10 cellular contexts compared by ENCODE assay signal in genomic region chrX:38375888-38376287, GRCh38. TPM values are rescaled to one million over a fixed set of nuclear protein-coding genes. Genes with fewer than 3 reads are reported as not detected.
DNase-seq lines count a peak whose midpoint lies in the region; ATAC-seq and TF ChIP-seq lines count a peak whose summit lies in the region.
"Had no signal": no experiment of that assay in that cellular context is flagged by ENCODE, and none has a peak within 500 bp of the region (broad histone marks: within the 10 kb centered on the region; RNA-seq: fewer than 3 reads in every experiment).

No MANE protein-coding gene starts in this region.

- H3K4me1 Mint-ChIP-seq in activated CD4-positive, alpha-beta T cell treated with anti-CD3 and anti-CD28 coated beads, Interleukin-2, amount 10 ng/mL, durations not matched to agents 24 days and 14 days: no peaks in the 10 kb centered on the region
- H3K4me1 Mint-ChIP-seq: immature natural killer cell had no signal

- no peak overlapping the region for H3K4me3 Mint-ChIP-seq in activated CD4-positive, alpha-beta T cell treated with anti-CD3 and anti-CD28 coated beads, Interleukin-2, amount 10 ng/mL, durations not matched to agents 24 days and 14 days
- H3K4me3 Mint-ChIP-seq: immature natural killer cell had no signal

- no peaks in the 10 kb centered on the region for H3K9me3 ChIP-seq in liver (ENCODE audit: control insufficient read depth in 4 of 4, low read length in 3 of 4)

- no peaks in the 10 kb centered on the region for H3K36me3 ChIP-seq in liver (ENCODE audit: control insufficient read depth in 4 of 4, insufficient read depth in 3 of 4, low read depth in 1 of 4, low read length in 3 of 4)

- H3K27me3 ChIP-seq in liver (ENCODE audit: control insufficient read depth in 4 of 4, insufficient read depth in 4 of 4, low read length in 3 of 4): no peaks in the 10 kb centered on the region

- TF ChIP-seq CTCF in VCaP (conservative IDR thresholded peaks at IDR 0.05) (peak; percentile 73), liver (IDR thresholded peaks at IDR 0.05; ENCODE audit: low read depth, low read length, missing input control) (peak; percentile 35)

- TF ChIP-seq RAD21 in liver (IDR thresholded peaks at IDR 0.05): peak; percentile 39 to 68

- H3K36me3 Mint-ChIP-seq in activated CD4-positive, alpha-beta T cell treated with anti-CD3 and anti-CD28 coated beads, Interleukin-2, amount 10 ng/mL, durations not matched to agents 24 days and 14 days (ENCODE audit: low read depth): no peaks in the 10 kb centered on the region
- H3K36me3 Mint-ChIP-seq: immature natural killer cell had no signal

- no peak for ATAC-seq in HG02852 (IDR thresholded peaks at IDR 0.05; ENCODE audit: unreplicated experiment)

- 44% methylated on average over 1 of the region's 1 CpG for WGBS in liver

- DNase-seq in ELR (ENCODE audit: low read depth): peak; percentile 26
- peak; percentile 6 for DNase-seq in HuH-7.5 (ENCODE audit: low spot score)
- no peak for DNase-seq in amniotic stem cell (lab: John Stamatoyannopoulos, UW)
- no peak for DNase-seq in NCI-H2081 treated with DMSO at 0.1 percent for 48 hours (lab: John Stamatoyannopoulos, UW)
- DNase-seq in activated CD4-positive, alpha-beta T cell treated with anti-CD3 and anti-CD28 coated beads, Interleukin-2, amount 10 ng/mL, durations not matched to agents 24 days and 14 days: no peak
- DNase-seq: immature natural killer cell had no signal

- H3K4me3 ChIP-seq in liver (ENCODE audit: low read depth in 1 of 3, low read length in 3 of 3): no peak overlapping the region

- no peaks in the 10 kb centered on the region for H3K27me3 Mint-ChIP-seq in activated CD4-positive, alpha-beta T cell treated with anti-CD3 and anti-CD28 coated beads, Interleukin-2, amount 10 ng/mL, durations not matched to agents 24 days and 14 days

- intact Hi-C loops in activated CD4-positive, alpha-beta T cell treated with anti-CD3 and anti-CD28 coated beads, Interleukin-2, amount 10 ng/mL, durations not matched to agents 24 days and 14 days (cut with micrococcal nuclease): no loop called here

- H3K9me3 Mint-ChIP-seq in activated CD4-positive, alpha-beta T cell treated with anti-CD3 and anti-CD28 coated beads, Interleukin-2, amount 10 ng/mL, durations not matched to agents 24 days and 14 days: no peaks in the 10 kb centered on the region

- H3K27ac Mint-ChIP-seq in activated CD4-positive, alpha-beta T cell treated with anti-CD3 and anti-CD28 coated beads, Interleukin-2, amount 10 ng/mL, durations not matched to agents 24 days and 14 days: no peak overlapping the region
- H3K27ac Mint-ChIP-seq: immature natural killer cell had no signal

- no peaks in the 10 kb centered on the region for H3K4me1 ChIP-seq in liver (ENCODE audit: control insufficient read depth in 4 of 4, insufficient read depth in 4 of 4, low read length in 3 of 4)

- no peak overlapping the region for H3K9ac ChIP-seq in liver (ENCODE audit: low read depth in 1 of 2, low read length in 2 of 2)

- H3K27ac ChIP-seq in VCaP (no peak overlapping the region), liver (ENCODE audit: low read depth in 1 of 2, low read length in 2 of 2) (no peak overlapping the region)

TF ChIP-seq in liver, 16 proteins besides CTCF, POLR2A, EP300 and RAD21:
- TF ChIP-seq REST (IDR thresholded peaks at IDR 0.05) (no peak), EGR1 (IDR thresholded peaks at IDR 0.05; ENCODE audit: low read depth in 2 of 2) (no peak), YY1 (IDR thresholded peaks at IDR 0.05) (no peak), HNF4A (conservative IDR thresholded peaks at IDR 0.05) (no peak), NR2F2 (IDR thresholded peaks at IDR 0.05) (no peak), JUND (IDR thresholded peaks at IDR 0.05) (no peak), TAF1 (conservative IDR thresholded peaks at IDR 0.05) (no peak), FOXA1 (IDR thresholded peaks at IDR 0.05) (no peak), ATF3 (IDR thresholded peaks at IDR 0.05) (no peak), GABPA (IDR thresholded peaks at IDR 0.05 in 1 of 2, conservative IDR thresholded peaks at IDR 0.05 in 1 of 2) (no peak), HNF4G (IDR thresholded peaks at IDR 0.05) (no peak), ZBTB33 (IDR thresholded peaks at IDR 0.05) (no peak), FOXA2 (IDR thresholded peaks at IDR 0.05) (no peak), RXRA (IDR thresholded peaks at IDR 0.05) (no peak), MAX (IDR thresholded peaks at IDR 0.05) (no peak), SP1 (IDR thresholded peaks at IDR 0.05) (no peak)

RNA-seq across cellular contexts. Expression of gene OTC, which starts 23.5 kb away (rescaled TPM):
- 10 to 100 TPM; 46.3 to 67.9 TPM for total RNA-seq in liver
- 10 to 100 TPM; 41.5 to 72.1 TPM for polyA plus RNA-seq in liver
- total RNA-seq in activated CD4-positive, alpha-beta T cell treated with anti-CD3 and anti-CD28 coated beads, Interleukin-2, amount 10 ng/mL, durations not matched to agents 24 days and 14 days: not detected in 2 replicates
- total RNA-seq: activated CD8-positive, alpha-beta memory T cell treated with anti-CD3 and anti-CD28 coated beads for 36 hours had no signal
- polyA plus RNA-seq: immature natural killer cell had no signal

RNA-seq across cellular contexts. Expression of gene RPGR, which starts 48.6 kb away (rescaled TPM):
- total RNA-seq in liver: 1 to 10 TPM; 3.8 to 7.2 TPM
- 1 to 10 TPM; 1.7 to 3.2 TPM for polyA plus RNA-seq in liver
- total RNA-seq in activated CD4-positive, alpha-beta T cell treated with anti-CD3 and anti-CD28 coated beads, Interleukin-2, amount 10 ng/mL, durations not matched to agents 24 days and 14 days: 7.7 and 8.6 TPM in 2 replicates

Comparison
In these comparisons a context has a peak if more than half of its experiments do, and no peak if none do; other contexts are left out.
1. DNase-seq: peak in ELR (single experiment) and HuH-7.5 (single experiment); none in amniotic stem cell (single experiment), NCI-H2081 treated with DMSO at 0.1 percent for 48 hours (single experiment) and activated CD4-positive, alpha-beta T cell treated with anti-CD3 and anti-CD28 coated beads, Interleukin-2, amount 10 ng/mL, durations not matched to agents 24 days and 14 days (single experiment).
2. RNA of gene OTC, which starts 23.5 kb away (total RNA-seq): 46.3 to 67.9 TPM in liver; not detected in activated CD4-positive, alpha-beta T cell treated with anti-CD3 and anti-CD28 coated beads, Interleukin-2, amount 10 ng/mL, durations not matched to agents 24 days and 14 days; every median in the first group is over 10 times any median in the second.